ENCODE assay signal across 7 cellular contexts in genomic region chr16:30185141-30185682, GRCh38. TPM values are rescaled to one million over a fixed set of nuclear protein-coding genes. Genes with fewer than 3 reads are reported as not detected.
A peak's percentile ranks its signal among the peaks of the same experiment; 100 is the strongest.
DNase-seq lines count a peak whose midpoint lies in the region; ATAC-seq, FAIRE-seq and TF ChIP-seq lines count a peak whose summit lies in the region.

No MANE protein-coding gene starts in this region.

- no peak for TF ChIP-seq CTCF in WERI-Rb-1 (IDR thresholded peaks at IDR 0.05; ENCODE audit: low read depth, low read length)

- H3K36me3 ChIP-seq in WERI-Rb-1 (peaks cover 5% of the 10 kb centered on the region; the same call in 1 of the 2 replicates), SJCRH30 (no peaks in the 10 kb centered on the region)

- ATAC-seq in GM21737 (IDR thresholded peaks at IDR 0.05; ENCODE audit: unreplicated experiment) (peak; percentile 1), right cardiac atrium (peak in 1 of 2 donors; percentile 1)

- H3K27me3 ChIP-seq in WERI-Rb-1 (ENCODE audit: insufficient read depth, low read depth, severe bottlenecking) (no peaks in the 10 kb centered on the region), right cardiac atrium (ENCODE audit: control insufficient read depth, insufficient read depth) (no peaks in the 10 kb centered on the region), SJCRH30 (no peaks in the 10 kb centered on the region)

- no peaks in the 10 kb centered on the region for H3K9me3 Mint-ChIP-seq in stimulated activated naive CD8-positive, alpha-beta T cell treated with anti-CD3 and anti-CD28 coated beads, Interleukin-15, Interleukin-2, amounts not matched to agents 100 ng/mL and 50 ng/mL, for 24 hours

- WGBS in right cardiac atrium, result 86% methylated on average over 12 of the region's 12 CpGs

- peaks cover 35% of the 10 kb centered on the region for H3K4me1 Mint-ChIP-seq in stimulated activated naive CD8-positive, alpha-beta T cell treated with anti-CD3 and anti-CD28 coated beads, Interleukin-15, Interleukin-2, amounts not matched to agents 100 ng/mL and 50 ng/mL, for 24 hours (ENCODE audit: low read depth)

- H3K4me1 ChIP-seq in right cardiac atrium (ENCODE audit: control insufficient read depth, insufficient read depth, low read length) (no peaks in the 10 kb centered on the region), SJCRH30 (peaks cover 9% of the 10 kb centered on the region)

- DNase-seq in WERI-Rb-1, result peak; percentile 11
- DNase-seq in right cardiac atrium, result peak; percentile 22 to 63 (median 61)
- no peak for DNase-seq in frontal cortex (ENCODE audit: low spot score in 2 of 2)
- DNase-seq in NCI-H1048 (lab: John Stamatoyannopoulos, UW), result no peak
- no peak for DNase-seq in SJCRH30

- H3K9me3 ChIP-seq in WERI-Rb-1 (ENCODE audit: severe bottlenecking), result no peaks in the 10 kb centered on the region
- H3K9me3 ChIP-seq in right cardiac atrium (ENCODE audit: control insufficient read depth, low read length), result no peaks in the 10 kb centered on the region
- no peaks in the 10 kb centered on the region for H3K9me3 ChIP-seq in SJCRH30 (replicated peaks)

- peak overlapping the region; percentile 99 for H3K27ac Mint-ChIP-seq in stimulated activated naive CD8-positive, alpha-beta T cell treated with anti-CD3 and anti-CD28 coated beads, Interleukin-15, Interleukin-2, amounts not matched to agents 100 ng/mL and 50 ng/mL, for 24 hours

- no peaks in the 10 kb centered on the region for H3K27me3 Mint-ChIP-seq in stimulated activated naive CD8-positive, alpha-beta T cell treated with anti-CD3 and anti-CD28 coated beads, Interleukin-15, Interleukin-2, amounts not matched to agents 100 ng/mL and 50 ng/mL, for 24 hours

- H3K27ac ChIP-seq in WERI-Rb-1 (no peak overlapping the region), right cardiac atrium (ENCODE audit: low read length) (no peak overlapping the region), SJCRH30 (no peak overlapping the region)

- peaks cover 38% of the 10 kb centered on the region for H3K36me3 Mint-ChIP-seq in stimulated activated naive CD8-positive, alpha-beta T cell treated with anti-CD3 and anti-CD28 coated beads, Interleukin-15, Interleukin-2, amounts not matched to agents 100 ng/mL and 50 ng/mL, for 24 hours (ENCODE audit: low read depth)

- no peak for FAIRE-seq in frontal cortex (lab: Jason Lieb, UNC)

- H3K4me3 ChIP-seq in WERI-Rb-1 (ENCODE audit: low read depth, low read length) (no peak overlapping the region), right cardiac atrium (ENCODE audit: low read length) (no peak overlapping the region), SJCRH30 (no peak overlapping the region)

- intact Hi-C loops in right cardiac atrium (cut with DNase I), result no loop called here

- H3K4me3 Mint-ChIP-seq in stimulated activated naive CD8-positive, alpha-beta T cell treated with anti-CD3 and anti-CD28 coated beads, Interleukin-15, Interleukin-2, amounts not matched to agents 100 ng/mL and 50 ng/mL, for 24 hours, result peak overlapping the region; percentile 99

RNA-seq across cellular contexts. Expression of gene CORO1A, which starts 1.8 kb away (rescaled TPM):
- 10 to 100 TPM; 10.3 to 22.4 (median 14.6) TPM for total RNA-seq in right cardiac atrium
- polyA plus RNA-seq in right cardiac atrium, result 7.3 TPM
- 22.0 TPM for total RNA-seq in frontal cortex
- total RNA-seq in SJCRH30 (2014; rRNA removed; shearing (Covaris generic)), result 5.6 and 7.0 TPM in 2 replicates

RNA-seq across cellular contexts. Expression of gene BOLA2B, which starts 8.3 kb away (rescaled TPM):
- total RNA-seq in right cardiac atrium (10 to 100 TPM; 75.2 to 89.6 (median 84.6) TPM), frontal cortex (5.3 TPM)
- 184 TPM for polyA plus RNA-seq in right cardiac atrium
- 38.1 and 50.8 TPM in 2 replicates for total RNA-seq in SJCRH30 (2014; rRNA removed; shearing (Covaris generic))

RNA-seq across cellular contexts. Expression of gene SLX1A, which starts 8.5 kb away (rescaled TPM):
- total RNA-seq in right cardiac atrium (10 to 100 TPM in 2 of 4 donors, 1 to 10 TPM in 2; 8.9 to 20.8 (median 13.9) TPM), frontal cortex (12.2 TPM)
- 24.6 TPM for polyA plus RNA-seq in right cardiac atrium
- total RNA-seq in SJCRH30 (2014; rRNA removed; shearing (Covaris generic)), result 15.2 and 21.7 TPM in 2 replicates

RNA-seq across cellular contexts. Expression of gene SULT1A3, which starts 13.8 kb away (rescaled TPM):
- total RNA-seq in right cardiac atrium (10 to 100 TPM in 3 of 4 donors, 1 to 10 TPM in 1; 9.6 to 14.0 (median 10.8) TPM), frontal cortex (5.3 TPM)
- polyA plus RNA-seq in right cardiac atrium, result 10.0 TPM
- total RNA-seq in SJCRH30 (2014; rRNA removed; shearing (Covaris generic)), result 2.2 and 4.3 TPM in 2 replicates

Comparison
In these comparisons a context has a peak if more than half of its experiments do, and no peak if none do; other contexts are left out.
1. DNase-seq: peak in WERI-Rb-1 (single experiment) and right cardiac atrium (3 of 3); none in frontal cortex (0 of 2), NCI-H1048 (single experiment) and SJCRH30 (0 of 2).